In the genomic region with DNA sequence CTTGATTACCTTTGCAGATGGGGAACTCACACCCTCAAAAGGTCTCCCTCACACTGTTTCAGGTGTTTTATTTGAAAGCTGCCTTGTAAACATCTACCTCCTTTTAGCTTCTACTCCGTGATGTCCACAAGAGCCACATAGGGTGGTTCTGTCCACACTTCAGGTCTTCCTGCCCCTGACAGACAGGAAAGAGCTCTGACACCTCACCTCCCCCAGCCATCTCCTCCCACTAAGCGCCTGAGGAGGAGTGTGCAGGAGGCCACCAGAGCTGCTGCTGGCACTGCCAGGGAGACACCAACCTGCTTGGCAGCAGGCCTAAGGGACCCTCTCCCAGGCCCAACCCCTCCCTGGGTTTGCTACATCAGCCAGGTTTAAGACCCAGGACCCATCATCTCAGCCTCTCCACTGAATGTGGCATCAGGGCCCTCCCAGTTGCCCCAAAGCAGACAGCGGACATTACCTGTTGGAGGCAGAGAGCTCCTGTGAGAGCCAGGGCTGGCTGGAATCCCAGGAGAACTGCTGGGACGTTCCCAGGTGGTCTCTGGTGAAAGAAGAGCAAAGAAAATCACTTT, we compare ENCODE assay signal across 22 cellular contexts.
"Had no signal": no experiment of that assay in that cellular context is flagged by ENCODE, and none has a peak within 500 bp of the region (broad histone marks: within the 10 kb centered on the region; RNA-seq: fewer than 3 reads in every experiment).

No MANE protein-coding gene starts in this region.

- H3K36me3 ChIP-seq: breast epithelium had no signal

- H3K4me3 Mint-ChIP-seq: activated B cell treated with CpG ODN at 0.5 μM for 24 hours; activated CD4-positive, alpha-beta memory T cell treated with anti-CD3 and anti-CD28 coated beads for 36 hours; activated CD4-positive, alpha-beta T cell treated with anti-CD3 and anti-CD28 coated beads, Interleukin-2, amount 10 ng/mL, durations not matched to agents 24 days and 14 days; activated naive CD8-positive, alpha-beta T cell; activated T-cell treated with anti-CD3 and anti-CD28 coated beads, Interleukin-2, amount 50 U/mL, for 4 hours; T-cell had no signal

- H3K27ac ChIP-seq: SK-N-MC had no signal

- DNase-seq: activated B cell treated with CpG ODN at 0.5 μM for 24 hours; activated CD4-positive, alpha-beta memory T cell treated with anti-CD3 and anti-CD28 coated beads for 36 hours; activated CD4-positive, alpha-beta T cell treated with anti-CD3 and anti-CD28 coated beads for 1 hour; activated CD4-positive, alpha-beta T cell treated with anti-CD3 and anti-CD28 coated beads, Interleukin-2, amount 10 ng/mL, durations not matched to agents 24 days and 14 days; activated CD8-positive, alpha-beta memory T cell treated with anti-CD3 and anti-CD28 coated beads for 24 hours; activated effector memory CD4-positive, alpha-beta T cell treated with anti-CD3 and anti-CD28 coated beads, Interleukin-2, amount 50 U/mL, for 16 hours; activated naive CD4-positive, alpha-beta T cell treated with Interleukin-2 at 50 U/mL for 16 hours; activated T-cell treated with anti-CD3 and anti-CD28 coated beads, Interleukin-2, amount 50 U/mL, for 4 hours; aorta; central memory CD4-positive, alpha-beta T cell; NCI-H1105 treated with DMSO at 0.1 percent for 48 hours; NCI-H1436 treated with DMSO at 0.1 percent for 48 hours; NCI-H187; NCI-H2171; NCI-H2227 treated with DMSO at 0.1 percent for 48 hours; NCI-H446 treated with DMSO at 0.1 percent for 48 hours; T-cell; T-helper 2 cell; T1000 had no signal

- H3K4me1 ChIP-seq: breast epithelium had no signal

- ATAC-seq: activated T-cell treated with anti-CD3 and anti-CD28 coated beads, Interleukin-2, amount 50 U/mL, for 4 hours; T-cell had no signal

- H3K27me3 Mint-ChIP-seq: activated B cell treated with CpG ODN at 0.5 μM for 24 hours; activated CD4-positive, alpha-beta T cell treated with anti-CD3 and anti-CD28 coated beads, Interleukin-2, amount 10 ng/mL, durations not matched to agents 24 days and 14 days; activated naive CD8-positive, alpha-beta T cell; T-cell had no signal

- H3K27ac Mint-ChIP-seq: activated B cell treated with CpG ODN at 0.5 μM for 24 hours; activated CD4-positive, alpha-beta memory T cell treated with anti-CD3 and anti-CD28 coated beads for 36 hours; activated CD4-positive, alpha-beta T cell treated with anti-CD3 and anti-CD28 coated beads, Interleukin-2, amount 10 ng/mL, durations not matched to agents 24 days and 14 days; activated naive CD8-positive, alpha-beta T cell; T-cell had no signal

- H3K4me1 Mint-ChIP-seq: activated CD4-positive, alpha-beta T cell treated with anti-CD3 and anti-CD28 coated beads, Interleukin-2, amount 10 ng/mL, durations not matched to agents 24 days and 14 days had no signal

- H3K36me3 Mint-ChIP-seq: activated CD4-positive, alpha-beta memory T cell treated with anti-CD3 and anti-CD28 coated beads for 36 hours; activated naive CD8-positive, alpha-beta T cell; T-cell had no signal

- H3K9me3 ChIP-seq: breast epithelium had no signal

- H3K4me3 ChIP-seq: breast epithelium, SK-N-MC had no signal

- H3K27me3 ChIP-seq: breast epithelium had no signal

- H3K9me3 Mint-ChIP-seq: activated B cell treated with CpG ODN at 0.5 μM for 24 hours; activated CD4-positive, alpha-beta memory T cell treated with anti-CD3 and anti-CD28 coated beads for 36 hours; activated CD4-positive, alpha-beta T cell treated with anti-CD3 and anti-CD28 coated beads, Interleukin-2, amount 10 ng/mL, durations not matched to agents 24 days and 14 days; activated T-cell treated with anti-CD3 and anti-CD28 coated beads, Interleukin-2, amount 50 U/mL, for 4 hours; T-cell had no signal
